Comparison of ENCODE assay signal across 35 cellular contexts in the genomic region with DNA sequence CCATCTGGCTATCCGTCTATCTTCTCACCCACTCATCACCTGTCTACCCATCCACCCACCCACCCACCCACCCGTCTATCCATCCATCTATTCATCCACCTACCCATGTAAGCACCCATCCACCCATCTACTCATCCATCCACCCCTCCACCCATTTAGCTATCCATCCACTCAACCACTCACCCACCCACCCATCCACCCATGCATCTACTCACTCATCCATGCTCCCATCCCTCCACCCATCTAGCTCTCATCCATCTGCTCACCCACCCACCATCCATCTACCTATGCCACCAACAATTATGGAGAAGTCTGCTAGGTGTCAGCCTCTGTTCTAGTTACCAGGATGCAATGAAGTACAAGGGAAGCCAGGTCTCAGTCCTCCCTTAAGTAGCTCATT. TPM values are rescaled to one million over a fixed set of nuclear protein-coding genes. Genes with fewer than 3 reads are reported as not detected.
"Had no signal": no experiment of that assay in that cellular context is flagged by ENCODE, and none has a peak within 500 bp of the region (broad histone marks: within the 10 kb centered on the region; RNA-seq: fewer than 3 reads in every experiment).

No MANE protein-coding gene starts in this region.

- H3K36me3 ChIP-seq: neural progenitor cell, uterus had no signal

- H3K9ac ChIP-seq: neural progenitor cell had no signal

- DNase-seq: islet precursor cell; mesendoderm; naive B cell; natural killer cell; nephron progenitor cell; occipital lobe; stimulated activated CD4-positive, alpha-beta T cell treated with anti-CD3 and anti-CD28 coated beads, Interleukin-1b, Interleukin-23, amount 100 ng/mL, for 48 hours; stimulated activated CD4-positive, alpha-beta T cell treated with anti-CD3 and anti-CD28 coated beads, Interleukin-2, amount 100 ng/mL, for 48 hours; stimulated activated CD4-positive, alpha-beta T cell treated with anti-CD3 and anti-CD28 coated beads, Interleukin-4, amount 100 ng/mL, for 4 hours; stimulated activated CD8-positive, alpha-beta memory T cell treated with anti-CD3 and anti-CD28 coated beads, Interleukin-4, amount 100 ng/mL, for 48 hours; stimulated activated naive CD4-positive, alpha-beta T cell treated with Interleukin-2 at 50 U/mL for 16 hours; stimulated activated naive CD8-positive, alpha-beta T cell treated with anti-CD3 and anti-CD28 coated beads, Interleukin-15, amount 100 ng/mL, for 72 hours; substantia nigra; uterus had no signal

- H3K27ac Mint-ChIP-seq: mesothelial cell of epicardium; natural killer cell; nephron progenitor cell; progenitor cell of endocrine pancreas; stimulated activated memory B cell treated with anti-CD40 and anti-IgM and Interleukin-4, amounts not matched to agents 10 μg/mL and 1 μg/mL and 100 μg/mL, for 72 hours; stimulated activated naive CD8-positive, alpha-beta T cell treated with anti-CD3 and anti-CD28 coated beads, Interleukin-15, amount 100 ng/mL, for 72 hours; type B pancreatic cell had no signal

- H3K4me3 ChIP-seq: left ventricle myocardium inferior, lung, neural progenitor cell, right atrium auricular region, right lobe of liver, smooth muscle cell, tibial nerve, uterus had no signal

- H3K4me3 Mint-ChIP-seq: mesothelial cell of epicardium; naive B cell; natural killer cell; nephron progenitor cell; neural progenitor cell; stimulated activated memory B cell treated with anti-CD40 and anti-IgM and Interleukin-4, amounts not matched to agents 10 μg/mL and 1 μg/mL and 100 μg/mL, for 72 hours; stimulated activated naive CD8-positive, alpha-beta T cell treated with anti-CD3 and anti-CD28 coated beads, Interleukin-15, amount 100 ng/mL, for 72 hours; type B pancreatic cell had no signal

- H3K4me1 Mint-ChIP-seq: naive B cell; stimulated activated naive CD8-positive, alpha-beta T cell treated with anti-CD3 and anti-CD28 coated beads, Interleukin-15, amount 100 ng/mL, for 72 hours had no signal

- ATAC-seq: natural killer cell; right lobe of liver; stimulated activated memory B cell treated with anti-CD40 and anti-IgM and Interleukin-4, amounts not matched to agents 10 μg/mL and 1 μg/mL and 100 μg/mL, for 72 hours; stimulated activated naive CD8-positive, alpha-beta T cell treated with anti-CD3 and anti-CD28 coated beads, Interleukin-15, amount 100 ng/mL, for 72 hours had no signal

- H3K27me3 ChIP-seq: right atrium auricular region, right lobe of liver, uterus had no signal

- H3K27ac ChIP-seq: left ventricle myocardium inferior, neural progenitor cell, neutrophil, right atrium auricular region, right lobe of liver, tibial nerve, uterus had no signal

- H3K9me3 ChIP-seq: left ventricle myocardium inferior, neutrophil, right atrium auricular region, right lobe of liver, tibial nerve, uterus had no signal

- H3K4me2 ChIP-seq: neural progenitor cell, smooth muscle cell had no signal

- H3K27me3 Mint-ChIP-seq: type B pancreatic cell had no signal

- H3K36me3 Mint-ChIP-seq: naive B cell; natural killer cell; neural progenitor cell; stimulated activated memory B cell treated with anti-CD40 and anti-IgM and Interleukin-4, amounts not matched to agents 10 μg/mL and 1 μg/mL and 100 μg/mL, for 72 hours had no signal

- H2AFZ ChIP-seq: neural progenitor cell had no signal

- H3K9me3 Mint-ChIP-seq: mesothelial cell of epicardium; natural killer cell; nephron progenitor cell; neural progenitor cell; stimulated activated memory B cell treated with anti-CD40 and anti-IgM and Interleukin-4, amounts not matched to agents 10 μg/mL and 1 μg/mL and 100 μg/mL, for 72 hours; stimulated activated naive CD8-positive, alpha-beta T cell treated with anti-CD3 and anti-CD28 coated beads, Interleukin-15, amount 100 ng/mL, for 72 hours; type B pancreatic cell had no signal

RNA-seq across cellular contexts. Expression of a gene that starts 39.9 kb away (rescaled TPM):
- total RNA-seq: mesothelial cell of epicardium, mononuclear cell, natural killer cell, pulmonary artery endothelial cell, smooth muscle cell, temporal lobe had no signal
- polyA plus RNA-seq: smooth muscle cell had no signal

RNA-seq across cellular contexts. Expression of a gene that starts 50.4 kb away (rescaled TPM):
- total RNA-seq: kidney epithelial cell, left ventricle myocardium inferior, lower leg skin, lung, mesothelial cell of epicardium, mononuclear cell, natural killer cell, occipital lobe, osteocyte, progenitor cell of endocrine pancreas, pulmonary artery endothelial cell, renal cortical epithelial cell, right atrium auricular region, right lobe of liver, skeletal muscle tissue, smooth muscle cell, temporal lobe, tibial nerve, ureter, uterus had no signal
- polyA plus RNA-seq: smooth muscle cell had no signal
